8 cellular contexts compared by ENCODE assay signal in the genomic region with DNA sequence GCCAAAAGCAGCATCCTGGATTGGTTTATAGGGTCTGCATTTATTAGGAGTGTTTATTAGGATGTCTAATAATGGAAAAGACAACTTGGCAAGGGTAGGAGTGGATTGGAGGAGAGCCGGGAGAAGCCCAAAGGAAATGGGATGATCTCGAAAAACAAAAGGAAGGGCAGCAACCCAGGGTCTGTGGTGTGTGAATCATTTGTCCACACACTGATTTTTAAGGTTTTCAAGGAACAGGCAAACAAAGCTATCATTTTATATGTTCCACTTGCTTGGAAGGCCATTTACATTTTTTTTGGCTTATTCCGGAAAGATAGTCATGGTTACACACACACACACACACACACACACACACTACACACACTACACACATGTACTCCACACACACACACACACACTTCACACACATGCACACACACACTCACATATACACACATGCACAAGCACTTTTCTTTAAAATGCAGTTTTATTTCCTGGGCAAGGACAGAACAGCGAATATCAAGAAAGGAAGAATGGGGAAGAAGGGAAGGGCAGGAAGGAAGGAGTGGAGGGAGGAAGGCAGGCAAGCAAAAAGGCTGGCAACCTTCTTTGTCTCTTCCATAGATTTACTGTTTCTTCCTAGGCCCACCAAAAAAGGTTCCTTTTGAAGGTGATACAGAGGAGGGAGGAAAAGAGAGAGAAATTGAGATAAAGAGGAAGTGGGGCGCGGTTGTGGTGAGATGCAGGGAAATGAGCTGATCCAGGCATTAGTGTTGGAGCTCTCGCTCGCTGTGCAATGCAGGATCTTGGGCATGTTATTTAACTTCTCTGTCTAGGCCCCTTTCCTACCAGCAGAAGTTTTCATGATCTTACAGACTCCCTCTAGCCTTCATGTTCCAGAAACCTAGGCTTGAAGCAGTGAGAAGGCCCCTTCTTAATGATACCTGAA.
DNase-seq lines count a peak whose midpoint lies in the region; ATAC-seq, FAIRE-seq and TF ChIP-seq lines count a peak whose summit lies in the region.

No MANE protein-coding gene starts in this region.

- in situ Hi-C loops in GM13977 (cut with MboI; ENCODE audit: low pct_unique_long_range_greater_than_20kb, low sequenced_read_pairs, unreplicated experiment): no loop called here

- no peak for TF ChIP-seq RAD21 in SK-N-SH (IDR thresholded peaks at IDR 0.05; ENCODE audit: low read length)

- no peaks in the 10 kb centered on the region for H4K20me1 ChIP-seq in SK-N-SH (ENCODE audit: insufficient read depth)

- POLR2A ChIA-PET in SK-N-SH (lab: Yijun Ruan, JAX): interaction anchor here (1.0 to 2.1 kb wide), 2 partner anchors 9 to 91 kb away, joined by 4 to 6 read pairs; no protein-coding TSS in a partner anchor

- no peak for DNase-seq in SK-N-SH
- DNase-seq in SKM-1 treated with dmso at 0.1 percent for 144 hours (lab: John Stamatoyannopoulos, UW; ENCODE audit: unreplicated experiment): peak; percentile 86
- no peak for DNase-seq in GM13977 (ENCODE audit: low spot score)
- no peak for DNase-seq in H54 (ENCODE audit: insufficient read length, low spot score)
- no peak for DNase-seq in tibial artery

- TF ChIP-seq CTCF in SK-N-SH (IDR thresholded peaks at IDR 0.05) (no peak), GM13977 (IDR thresholded peaks at IDR 0.05; ENCODE audit: extremely low read depth, insufficient read depth, missing control alignments) (no peak), tibial artery (IDR thresholded peaks at IDR 0.05) (no peak)

- H3K36me3 ChIP-seq in SK-N-SH (replicated peaks in 1 of 2; ENCODE audit: control insufficient read depth in 1 of 2, insufficient read depth in 2 of 2, low read length in 1 of 2): no peaks in the 10 kb centered on the region
- H3K36me3 ChIP-seq in mucosa of stomach (ENCODE audit: control insufficient read depth, insufficient read depth, low read length): no peaks in the 10 kb centered on the region
- no peaks in the 10 kb centered on the region for H3K36me3 ChIP-seq in tibial artery

- no peaks in the 10 kb centered on the region for H3K9me2 ChIP-seq in SK-N-SH

- H3K9ac ChIP-seq in SK-N-SH: no peak overlapping the region
- H3K9ac ChIP-seq in mucosa of stomach (ENCODE audit: low read length): peak overlapping the region; percentile 48

- peak overlapping the region; percentile 37; the same call in 1 of the 2 replicates for H2AFZ ChIP-seq in SK-N-SH (ENCODE audit: low read depth)

- TF ChIP-seq EP300 in SK-N-SH (IDR thresholded peaks at IDR 0.05; ENCODE audit: borderline replicate concordance in 1 of 2, low read depth in 1 of 2, low read length in 1 of 2): no peak

- ATAC-seq in SK-N-SH treated with all-trans-retinoic acid at 6 μM for 48 hours (no peak), HG02943 (IDR thresholded peaks at IDR 0.05; ENCODE audit: low read depth, unreplicated experiment) (peak; percentile 51)

- 92% methylated on average over 8 of the region's 8 CpGs for WGBS in SK-N-SH (ENCODE audit: low lambda C conversion rate)

- no peaks in the 10 kb centered on the region for H3K79me2 ChIP-seq in SK-N-SH (ENCODE audit: insufficient read depth)

- no peaks in the 10 kb centered on the region for H3K27me3 ChIP-seq in SK-N-SH (ENCODE audit: insufficient read depth)
- H3K27me3 ChIP-seq in mucosa of stomach (ENCODE audit: control insufficient read depth, insufficient read depth, low read length): no peaks in the 10 kb centered on the region
- no peaks in the 10 kb centered on the region for H3K27me3 ChIP-seq in tibial artery

- H3K4me3 ChIP-seq in SK-N-SH (ENCODE audit: low read depth in 2 of 2, low read length in 1 of 2) (no peak overlapping the region), mucosa of stomach (ENCODE audit: low read length) (peak overlapping the region; percentile 6), tibial artery (no peak overlapping the region)

- TF ChIP-seq POLR2A in H54 (IDR thresholded peaks at IDR 0.05; ENCODE audit: low read depth, low read length): no peak

- H3K4me2 ChIP-seq in SK-N-SH: no peak overlapping the region

- no peaks in the 10 kb centered on the region for H3K9me3 ChIP-seq in SK-N-SH
- H3K9me3 ChIP-seq in mucosa of stomach (ENCODE audit: control insufficient read depth, low read length): no peaks in the 10 kb centered on the region
- no peaks in the 10 kb centered on the region for H3K9me3 ChIP-seq in tibial artery

- H3K4me1 ChIP-seq in SK-N-SH (ENCODE audit: control insufficient read depth in 1 of 2, insufficient read depth in 2 of 2, low read depth in 1 of 2, low read length in 1 of 2) (peaks cover 26 to 57% of the 10 kb centered on the region in 2 experiments), mucosa of stomach (ENCODE audit: control insufficient read depth, insufficient read depth, low read length) (peaks cover 38% of the 10 kb centered on the region), tibial artery (peaks cover 0 to 25% (median 23%) of the 10 kb centered on the region in 4 donors)

- FAIRE-seq in H54 (lab: Jason Lieb, UNC): no peak

- H3K27ac ChIP-seq in SK-N-SH (ENCODE audit: low read depth in 2 of 2, low read length in 1 of 2) (peak overlapping the region in 1 of 2 experiments; percentile 91; a peak in 2 of 4 replicates), tibial artery (peak overlapping the region in 1 of 2 donors; percentile 7)

- intact Hi-C loops in tibial artery (cut with DNase I; ENCODE audit: low total_unique reads): no loop called here

- CTCF ChIA-PET in SK-N-SH (lab: Yijun Ruan, JAX): interaction anchor here (1.0 to 2.0 kb wide), 6 partner anchors 27 to 508 kb away, joined by 3 to 5 read pairs (median 4); no protein-coding TSS in a partner anchor

- peaks cover 5% of the 10 kb centered on the region for H3F3A ChIP-seq in SK-N-SH (replicated peaks; ENCODE audit: insufficient read depth)

TF ChIP-seq in SK-N-SH, 30 proteins besides CTCF, POLR2A, EP300 and RAD21:
- no peak for TF ChIP-seq NRF1 (IDR thresholded peaks at IDR 0.05; ENCODE audit: low read depth, low read length)

TF ChIP-seq in SK-N-SH treated with all-trans-retinoic acid at 6 μM for 48 hours, 23 proteins besides CTCF, POLR2A, EP300 and RAD21:
- TF ChIP-seq TSHZ2 (CRISPR knock-in tag; IDR thresholded peaks at IDR 0.05): no peak
